In the genomic region with DNA sequence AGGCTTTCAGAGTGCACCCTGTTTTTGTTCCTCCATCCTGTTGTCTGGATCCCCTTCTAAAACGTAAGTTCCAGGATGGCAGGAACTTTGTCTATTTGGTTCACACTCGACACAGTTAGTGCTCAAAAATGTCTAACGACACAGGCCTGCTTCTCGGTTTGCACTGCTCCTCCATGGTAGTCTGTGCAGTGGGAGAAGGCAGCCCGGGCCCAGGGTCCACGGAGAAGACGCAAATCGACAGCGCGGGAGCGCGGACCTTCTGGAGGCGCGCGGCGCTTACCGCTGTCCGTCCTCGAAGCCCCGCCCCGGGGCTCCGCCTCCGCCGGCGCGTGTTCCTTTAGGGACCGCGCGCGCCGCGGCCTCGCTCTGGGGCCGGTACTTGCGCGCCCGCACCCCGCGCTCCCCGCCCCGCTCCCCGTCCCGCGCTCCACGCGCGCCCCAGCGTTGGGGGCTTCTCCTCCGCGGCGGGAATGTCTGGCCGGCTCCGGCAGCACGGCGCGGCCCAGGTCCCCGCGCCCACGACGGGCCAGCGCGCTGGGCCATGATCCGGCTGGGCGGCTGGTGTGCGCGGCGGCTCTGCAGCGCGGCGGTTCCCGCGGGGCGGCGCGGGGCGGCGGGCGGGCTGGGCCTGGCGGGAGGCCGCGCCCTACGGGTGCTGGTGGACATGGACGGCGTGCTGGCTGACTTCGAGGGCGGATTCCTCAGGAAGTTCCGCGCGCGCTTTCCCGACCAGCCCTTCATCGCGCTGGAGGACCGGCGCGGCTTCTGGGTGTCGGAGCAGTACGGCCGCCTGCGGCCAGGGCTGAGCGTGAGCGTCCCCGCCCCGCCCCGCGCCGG, we compare ENCODE assay signal across 8 cellular contexts. TPM values are rescaled to one million over a fixed set of nuclear protein-coding genes. Genes with fewer than 3 reads are reported as not detected.
DNase-seq lines count a peak whose midpoint lies in the region; ATAC-seq and TF ChIP-seq lines count a peak whose summit lies in the region.

Gene NT5M (plus strand): TSS at position 364 of the 837 bp plus-strand sequence. CDS start 178 bp downstream, at position 542.

- peak; percentile 64 for ATAC-seq in HG03521 (IDR thresholded peaks at IDR 0.05; ENCODE audit: unreplicated experiment)
- peak; percentile 85 for ATAC-seq in mucosa of descending colon

- peak; percentile 77 for TF ChIP-seq POLR2A in GM18951 (IDR thresholded peaks at IDR 0.05; ENCODE audit: extremely low read depth, insufficient read depth, insufficient read length)

- no peaks in the 10 kb centered on the region for H3K36me3 ChIP-seq in mucosa of descending colon (ENCODE audit: low read depth)

- intact Hi-C loops in mucosa of descending colon (cut with DNase I, micrococcal nuclease) = no loop called here

- no peaks in the 10 kb centered on the region for H3K27me3 ChIP-seq in AG04450 (ENCODE audit: control insufficient read depth, insufficient read depth, low read length)

- DNase-seq in AG04450 (ENCODE audit: low read depth, low spot score) = no peak
- DNase-seq in NOMO-1 (lab: John Stamatoyannopoulos, UW; ENCODE audit: unreplicated experiment in 2 of 2) = peak; percentile 80 to 85
- peak; percentile 86 for DNase-seq in activated CD8-positive, alpha-beta memory T cell treated with anti-CD3 and anti-CD28 coated beads, Interleukin-2, amount 50 U/mL, for 48 hours
- peak; percentile 79 for DNase-seq in epithelial cell of esophagus (ENCODE audit: low read depth)
- peak; percentile 82 to 87 (median 86) for DNase-seq in mucosa of descending colon
- peak; percentile 72 for DNase-seq in stimulated activated CD8-positive, alpha-beta memory T cell treated with anti-CD3 and anti-CD28 coated beads, Interleukin-4, amount 100 ng/mL, for 24 hours (ENCODE audit: low read depth)

- POLR2A ChIA-PET in AG04450 (lab: Yijun Ruan, JAX) = no interaction called here

- no peaks in the 10 kb centered on the region for H3K9me3 ChIP-seq in AG04450 (ENCODE audit: control insufficient read depth, insufficient read depth, low read length)
- no peaks in the 10 kb centered on the region for H3K9me3 ChIP-seq in mucosa of descending colon

- H3K4me3 ChIP-seq in AG04450 (ENCODE audit: low read depth, low read length) (peak within 1 kb of the TSS; percentile 62), epithelial cell of esophagus (ENCODE audit: low read length) (peak within 1 kb of the TSS; percentile 38), mucosa of descending colon (peak within 1 kb of the TSS; percentile 17)

- H3K27ac ChIP-seq in AG04450 (ENCODE audit: low read depth, low read length) = no peak within 1 kb of the TSS

- TF ChIP-seq CTCF in AG04450 (IDR thresholded peaks at IDR 0.05; ENCODE audit: low read depth, low read length) = no peak
- no peak for TF ChIP-seq CTCF in epithelial cell of esophagus (IDR thresholded peaks at IDR 0.05; ENCODE audit: insufficient read depth, low read depth, low read length, missing control alignments)
- no peak for TF ChIP-seq CTCF in mucosa of descending colon (IDR thresholded peaks at IDR 0.05)

- peaks cover 17% of the 10 kb centered on the region for H3K4me1 ChIP-seq in mucosa of descending colon (ENCODE audit: low read depth)

- in situ Hi-C loops in GM18951 (cut with MboI; ENCODE audit: low sequenced_read_pairs, unreplicated experiment) = no loop called here

- CTCF ChIA-PET in AG04450 (lab: Charles Lee) = interaction anchor here (0.6 to 1.3 kb wide), 2 partner anchors 11 to 51 kb away, joined by 4 to 5 read pairs; no protein-coding TSS in a partner anchor

RNA-seq across cellular contexts. Expression of gene NT5M, which starts in this region (rescaled TPM):
- 0.22 and 0.36 TPM in 2 replicates for polyA plus RNA-seq in AG04450 (2011; rRNA removed)
- 0.37 TPM in 1 of 2 replicates, not detected in the other for polyA minus RNA-seq in AG04450 (2011; rRNA and poly(A)+ RNA removed)
- total RNA-seq in mucosa of descending colon = 1 to 10 TPM; 1.7 to 4.5 (median 2.2) TPM
